Comparison of ENCODE assay signal across 15 cellular contexts in the genomic region with DNA sequence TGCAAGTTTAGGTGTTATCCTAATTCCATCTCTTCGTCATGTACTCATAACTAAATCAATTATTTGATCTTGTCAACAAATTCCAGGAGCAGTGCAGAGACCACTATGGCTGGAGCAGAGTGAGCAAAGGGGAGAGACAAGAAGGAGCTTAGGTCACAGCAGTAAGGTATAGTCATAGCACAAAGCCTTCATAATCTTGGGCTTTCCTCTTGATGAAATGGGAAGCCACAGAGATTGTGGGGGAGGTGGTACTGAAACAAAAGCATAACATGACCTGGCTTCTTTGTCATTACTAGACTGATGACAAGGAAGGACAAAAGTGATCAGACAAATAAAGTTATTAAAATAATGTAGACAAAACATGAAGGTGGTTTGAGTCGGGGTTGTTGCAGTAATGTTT.
DNase-seq lines count a peak whose midpoint lies in the region; ATAC-seq lines count a peak whose summit lies in the region.
"Had no signal": no experiment of that assay in that cellular context is flagged by ENCODE, and none has a peak within 500 bp of the region (broad histone marks: within the 10 kb centered on the region; RNA-seq: fewer than 3 reads in every experiment).

No MANE protein-coding gene starts in this region.

- H3K4me3 Mint-ChIP-seq in activated CD4-positive, alpha-beta T cell treated with anti-CD3 and anti-CD28 coated beads for 36 hours, result no peak overlapping the region
- no peak overlapping the region for H3K4me3 Mint-ChIP-seq in activated naive CD8-positive, alpha-beta T cell treated with anti-CD3 and anti-CD28 coated beads for 36 hours

- peaks cover 14% of the 10 kb centered on the region for H3K4me1 Mint-ChIP-seq in activated CD4-positive, alpha-beta T cell treated with anti-CD3 and anti-CD28 coated beads for 36 hours
- H3K4me1 Mint-ChIP-seq in activated naive CD8-positive, alpha-beta T cell treated with anti-CD3 and anti-CD28 coated beads for 36 hours, result peaks cover 15% of the 10 kb centered on the region

- no peaks in the 10 kb centered on the region for H3K36me3 Mint-ChIP-seq in activated CD4-positive, alpha-beta T cell treated with anti-CD3 and anti-CD28 coated beads for 36 hours (ENCODE audit: low read depth)
- no peaks in the 10 kb centered on the region for H3K36me3 Mint-ChIP-seq in activated naive CD8-positive, alpha-beta T cell treated with anti-CD3 and anti-CD28 coated beads for 36 hours

- peak; percentile 20 for DNase-seq in activated CD4-positive, alpha-beta T cell treated with anti-CD3 and anti-CD28 coated beads for 36 hours
- DNase-seq in activated CD4-positive, alpha-beta T cell treated with anti-CD3 and anti-CD28 coated beads for 4 hours, result no peak
- peak; percentile 5 for DNase-seq in activated naive CD8-positive, alpha-beta T cell treated with anti-CD3 and anti-CD28 coated beads for 36 hours
- DNase-seq in NCI-H2171 treated with DMSO at 0.1 percent for 48 hours (lab: John Stamatoyannopoulos, UW), result no peak
- DNase-seq: activated CD4-positive, CD25-positive, alpha-beta regulatory T cell; colonic mucosa; H7; NCI-H1105 treated with DMSO at 0.1 percent for 48 hours; NCI-H526 treated with DMSO at 0.1 percent for 48 hours; retina had no signal

- POLR2A ChIA-PET in activated CD4-positive, alpha-beta T cell treated with anti-CD3 and anti-CD28 coated beads for 36 hours (lab: Charles Lee), result no interaction called here

- CTCF ChIA-PET in activated CD4-positive, alpha-beta T cell treated with anti-CD3 and anti-CD28 coated beads for 36 hours (lab: Charles Lee), result interaction anchor here (2.1 kb wide), 1 partner anchor 18 kb away, joined by 6 read pairs; no protein-coding TSS in a partner anchor

- ATAC-seq in activated CD4-positive, alpha-beta T cell treated with anti-CD3 and anti-CD28 coated beads for 36 hours, result peak; percentile 48
- ATAC-seq in GM19463 (IDR thresholded peaks at IDR 0.05; ENCODE audit: unreplicated experiment) (peak; percentile 67), HG03025 (IDR thresholded peaks at IDR 0.05; ENCODE audit: low FRiP score, unreplicated experiment) (peak; percentile 54), HG03439 (IDR thresholded peaks at IDR 0.05; ENCODE audit: unreplicated experiment) (no peak), GM19467 (IDR thresholded peaks at IDR 0.05; ENCODE audit: unreplicated experiment) (no peak)
- ATAC-seq: A549 had no signal

- no peaks in the 10 kb centered on the region for H3K9me3 Mint-ChIP-seq in activated CD4-positive, alpha-beta T cell treated with anti-CD3 and anti-CD28 coated beads for 36 hours (ENCODE audit: low read depth)
- H3K9me3 Mint-ChIP-seq in activated naive CD8-positive, alpha-beta T cell treated with anti-CD3 and anti-CD28 coated beads for 36 hours, result peaks cover 2% of the 10 kb centered on the region

- no peak overlapping the region for H3K27ac Mint-ChIP-seq in activated CD4-positive, alpha-beta T cell treated with anti-CD3 and anti-CD28 coated beads for 36 hours
- no peak overlapping the region for H3K27ac Mint-ChIP-seq in activated naive CD8-positive, alpha-beta T cell treated with anti-CD3 and anti-CD28 coated beads for 36 hours

- peaks cover 7% of the 10 kb centered on the region for H3K27me3 Mint-ChIP-seq in activated CD4-positive, alpha-beta T cell treated with anti-CD3 and anti-CD28 coated beads for 36 hours
- peaks cover 20% of the 10 kb centered on the region for H3K27me3 Mint-ChIP-seq in activated naive CD8-positive, alpha-beta T cell treated with anti-CD3 and anti-CD28 coated beads for 36 hours

- intact Hi-C loops in activated CD4-positive, alpha-beta T cell treated with anti-CD3 and anti-CD28 coated beads for 36 hours (cut with DNase I, micrococcal nuclease), result loop anchor here in 1 of 2 experiments (2.0 kb wide), 1 partner anchor 18 kb away; no protein-coding TSS in a partner anchor

Comparison
In these comparisons a context has a peak if more than half of its experiments do, and no peak if none do; other contexts are left out.
1. DNase-seq: peak in activated CD4-positive, alpha-beta T cell treated with anti-CD3 and anti-CD28 coated beads for 36 hours (single experiment) and activated naive CD8-positive, alpha-beta T cell treated with anti-CD3 and anti-CD28 coated beads for 36 hours (single experiment); none in activated CD4-positive, alpha-beta T cell treated with anti-CD3 and anti-CD28 coated beads for 4 hours (0 of 2) and NCI-H2171 treated with DMSO at 0.1 percent for 48 hours (single experiment).
2. ATAC-seq: peak in activated CD4-positive, alpha-beta T cell treated with anti-CD3 and anti-CD28 coated beads for 36 hours (single experiment), GM19463 (single experiment) and HG03025 (single experiment); none in HG03439 (single experiment) and GM19467 (single experiment).